Comparison of ENCODE assay signal across 8 cellular contexts in the genomic region with DNA sequence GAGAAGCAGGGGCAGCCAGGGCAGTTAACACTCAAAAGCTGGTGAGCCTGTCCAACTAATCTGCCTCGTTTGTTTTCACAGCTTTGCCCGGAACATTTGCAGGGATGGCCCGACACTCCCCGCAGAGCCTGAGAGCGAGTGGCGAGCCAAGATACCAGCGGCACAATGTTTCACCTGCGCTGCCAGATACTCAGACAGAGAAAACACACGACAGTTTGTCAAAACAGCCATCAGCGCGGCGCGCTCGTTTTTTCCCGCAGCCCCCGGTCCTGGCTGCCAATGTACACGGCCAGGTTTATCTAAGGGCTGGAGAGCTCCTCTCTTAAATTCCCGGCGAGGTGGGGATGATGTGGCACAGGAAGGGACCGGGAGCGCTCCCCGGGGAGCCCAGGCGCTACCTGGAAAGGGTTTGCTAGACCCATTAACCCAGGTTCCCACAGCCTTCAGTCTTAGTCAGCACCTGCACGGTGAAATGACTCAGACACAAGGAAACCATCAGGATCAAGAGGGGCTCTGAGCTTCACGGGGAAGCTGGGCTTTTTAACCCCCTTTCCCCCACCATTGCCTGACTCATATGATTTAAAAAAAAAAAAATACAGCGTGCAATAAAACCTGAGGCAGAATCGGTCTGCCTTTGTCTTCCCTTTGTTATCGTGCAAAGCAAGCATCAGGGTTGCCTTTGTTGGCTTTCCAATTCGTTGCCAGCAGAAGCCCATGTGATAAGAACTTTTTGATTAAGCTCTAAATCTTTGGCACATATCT.
DNase-seq lines count a peak whose midpoint lies in the region; ATAC-seq and TF ChIP-seq lines count a peak whose summit lies in the region.

No MANE protein-coding gene starts in this region.

- peak overlapping the region; percentile 45 for H3K4me3 ChIP-seq in epithelial cell of esophagus (ENCODE audit: low read length)

- ATAC-seq in omental fat pad (ENCODE audit: low FRiP score) (peak; percentile 41), GM19452 (IDR thresholded peaks at IDR 0.05; ENCODE audit: unreplicated experiment) (no peak), HG02588 (IDR thresholded peaks at IDR 0.05; ENCODE audit: unreplicated experiment) (no peak), GM18867 (IDR thresholded peaks at IDR 0.05; ENCODE audit: unreplicated experiment) (no peak)

- peak; percentile 11 for DNase-seq in EL
- peak; percentile 80 for DNase-seq in NCI-H2171 treated with DMSO at 0.1 percent for 48 hours (lab: John Stamatoyannopoulos, UW)
- peak; percentile 85 for DNase-seq in epithelial cell of esophagus (ENCODE audit: low read depth)
- DNase-seq in omental fat pad (ENCODE audit: low spot score): no peak
- DNase-seq in activated effector memory CD4-positive, alpha-beta T cell treated with anti-CD3 and anti-CD28 coated beads, Interleukin-2, amount 50 U/mL, for 16 hours: no peak

- TF ChIP-seq CTCF in epithelial cell of esophagus (IDR thresholded peaks at IDR 0.05; ENCODE audit: insufficient read depth, low read depth, low read length, missing control alignments) (no peak), omental fat pad (IDR thresholded peaks at IDR 0.05) (no peak)

Comparison
In these comparisons a context has a peak if more than half of its experiments do, and no peak if none do; other contexts are left out.
1. DNase-seq: peak in EL (single experiment), NCI-H2171 treated with DMSO at 0.1 percent for 48 hours (single experiment) and epithelial cell of esophagus (single experiment); none in omental fat pad (single experiment) and activated effector memory CD4-positive, alpha-beta T cell treated with anti-CD3 and anti-CD28 coated beads, Interleukin-2, amount 50 U/mL, for 16 hours (single experiment).